ENCODE assay signal across 8 cellular contexts in the genomic region with DNA sequence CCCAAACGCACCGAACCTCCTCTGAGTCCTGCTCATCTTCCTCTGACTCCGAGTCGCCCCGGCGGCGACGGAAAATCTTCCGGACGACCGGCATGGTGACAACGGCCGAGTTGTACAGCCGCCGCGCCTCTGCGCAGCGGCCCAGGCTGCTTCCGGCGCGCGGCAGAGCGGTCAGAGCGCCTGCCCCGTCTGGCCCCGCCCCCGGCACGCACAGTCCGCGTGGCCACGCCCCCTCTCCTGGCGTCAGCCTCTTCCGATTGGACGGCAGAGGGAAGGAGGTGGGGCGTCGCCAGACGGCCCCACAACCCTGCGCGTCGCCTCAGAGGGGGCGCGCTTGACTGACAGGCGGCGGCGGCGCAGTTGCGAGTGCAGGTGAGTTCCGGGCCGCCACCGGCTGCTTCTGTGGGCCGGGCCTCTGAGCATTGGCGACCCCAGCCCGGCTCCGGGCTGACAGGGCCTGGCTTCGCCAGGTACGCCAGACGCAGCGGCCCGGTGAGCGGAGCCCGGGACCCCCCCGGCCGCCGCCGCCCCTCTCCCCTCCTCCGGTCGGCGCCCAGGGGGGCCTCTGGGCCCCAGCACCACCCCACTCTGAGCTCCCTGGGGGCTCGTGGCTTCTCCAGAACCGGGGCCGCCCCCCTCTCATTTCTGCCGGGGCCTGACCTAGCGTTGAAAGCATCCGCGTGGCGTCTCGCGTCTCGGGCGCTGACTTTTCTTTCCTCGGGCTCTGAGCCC. TPM values are rescaled to one million over a fixed set of nuclear protein-coding genes. Genes with fewer than 3 reads are reported as not detected.
A peak's percentile ranks its signal among the peaks of the same experiment; 100 is the strongest.
DNase-seq lines count a peak whose midpoint lies in the region; ATAC-seq and TF ChIP-seq lines count a peak whose summit lies in the region.

A gene with protein sequence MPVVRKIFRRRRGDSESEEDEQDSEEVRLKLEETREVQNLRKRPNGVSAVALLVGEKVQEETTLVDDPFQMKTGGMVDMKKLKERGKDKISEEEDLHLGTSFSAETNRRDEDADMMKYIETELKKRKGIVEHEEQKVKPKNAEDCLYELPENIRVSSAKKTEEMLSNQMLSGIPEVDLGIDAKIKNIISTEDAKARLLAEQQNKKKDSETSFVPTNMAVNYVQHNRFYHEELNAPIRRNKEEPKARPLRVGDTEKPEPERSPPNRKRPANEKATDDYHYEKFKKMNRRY (minus strand): TSS at position 148 of the 732 bp plus-strand sequence. CDS start 54 bp downstream, at position 94.
Gene USP20 (plus strand): TSS at position 331 of the 732 bp plus-strand sequence. CDS start 17,098 bp downstream, outside the sequence.

- H3K9me3 Mint-ChIP-seq in activated T-helper 17 cell treated with anti-CD3 and anti-CD28 coated beads, Interleukin-2, amount 50 U/mL, for 72 hours = no peaks in the 10 kb centered on the region
- H3K9me3 Mint-ChIP-seq in naive thymus-derived CD8-positive, alpha-beta T cell = no peaks in the 10 kb centered on the region
- H3K9me3 Mint-ChIP-seq in stimulated activated naive B cell treated with anti-CD40 and anti-IgM and Interleukin-4, amounts not matched to agents 10 μg/mL and 1 μg/mL and 100 μg/mL, for 72 hours = no peaks in the 10 kb centered on the region

- CTCF ChIA-PET in RWPE1 (lab: Yijun Ruan, JAX) = interaction anchor here (0.6 to 0.7 kb wide), 2 partner anchors 793 to 999 kb away, joined by 3 read pairs; no protein-coding TSS in a partner anchor

- H3K36me3 Mint-ChIP-seq in activated T-helper 17 cell treated with anti-CD3 and anti-CD28 coated beads, Interleukin-2, amount 50 U/mL, for 72 hours (ENCODE audit: low read depth) = peaks cover 77% of the 10 kb centered on the region
- H3K36me3 Mint-ChIP-seq in naive thymus-derived CD8-positive, alpha-beta T cell = peaks cover 0 to 51% (median 10%) of the 10 kb centered on the region in 3 donors
- H3K36me3 Mint-ChIP-seq in stimulated activated naive B cell treated with anti-CD40 and anti-IgM and Interleukin-4, amounts not matched to agents 10 μg/mL and 1 μg/mL and 100 μg/mL, for 72 hours = peaks cover 28 to 37% of the 10 kb centered on the region in 2 donors

- ATAC-seq in activated T-helper 17 cell treated with anti-CD3 and anti-CD28 coated beads, Interleukin-2, amount 50 U/mL, for 72 hours (replicated peaks) = peak; percentile 95
- peak; percentile 87 to 89 for ATAC-seq in naive thymus-derived CD8-positive, alpha-beta T cell
- peak; percentile 94 to 95 for ATAC-seq in stimulated activated naive B cell treated with anti-CD40 and anti-IgM and Interleukin-4, amounts not matched to agents 10 μg/mL and 1 μg/mL and 100 μg/mL, for 72 hours (replicated peaks)

- DNase-seq in Daoy (ENCODE audit: low read depth) (peak; percentile 99), H4 (ENCODE audit: low spot score) (peak; percentile 93), LoVo (ENCODE audit: low spot score) (peak; percentile 99), RWPE1 (ENCODE audit: low spot score) (peak; percentile 100), fibroblast of mammary gland (ENCODE audit: low read depth) (peak; percentile 88)
- DNase-seq in naive thymus-derived CD8-positive, alpha-beta T cell = peak; percentile 93 to 99 (median 98)
- peak; percentile 96 for DNase-seq in stimulated activated naive B cell treated with anti-CD40 and anti-IgM and Interleukin-4, amounts not matched to agents 10 μg/mL and 1 μg/mL and 100 μg/mL, for 72 hours

- POLR2A ChIA-PET in RWPE1 (lab: Yijun Ruan, JAX; ENCODE audit: low non-redundant PET) = interaction anchor here (0.6 to 1.1 kb wide), 2 partner anchors 10 to 211 kb away, joined by 3 to 4 read pairs; no protein-coding TSS in a partner anchor
- POLR2A ChIA-PET in naive thymus-derived CD8-positive, alpha-beta T cell (lab: Charles Lee) = interaction anchor here (0.8 to 12.9 kb wide), 16 partner anchors 10 to 252 kb away, joined by 3 to 166 read pairs (median 5); partner anchors contain the start of genes GPR107 and TOR1A

- peak within 1 kb of the TSS; percentile 96 for H3K4me3 Mint-ChIP-seq in activated T-helper 17 cell treated with anti-CD3 and anti-CD28 coated beads, Interleukin-2, amount 50 U/mL, for 72 hours
- H3K4me3 Mint-ChIP-seq in naive thymus-derived CD8-positive, alpha-beta T cell = peak within 1 kb of the TSS; percentile 95 to 100 (median 97)
- H3K4me3 Mint-ChIP-seq in stimulated activated naive B cell treated with anti-CD40 and anti-IgM and Interleukin-4, amounts not matched to agents 10 μg/mL and 1 μg/mL and 100 μg/mL, for 72 hours = peak within 1 kb of the TSS; percentile 88 to 94

- peaks cover 36% of the 10 kb centered on the region for H3K4me1 Mint-ChIP-seq in activated T-helper 17 cell treated with anti-CD3 and anti-CD28 coated beads, Interleukin-2, amount 50 U/mL, for 72 hours
- H3K4me1 Mint-ChIP-seq in naive thymus-derived CD8-positive, alpha-beta T cell = peaks cover 29 to 68% (median 63%) of the 10 kb centered on the region in 4 donors
- H3K4me1 Mint-ChIP-seq in stimulated activated naive B cell treated with anti-CD40 and anti-IgM and Interleukin-4, amounts not matched to agents 10 μg/mL and 1 μg/mL and 100 μg/mL, for 72 hours = peaks cover 32 to 48% of the 10 kb centered on the region in 2 donors

- TF ChIP-seq CTCF in RWPE1 (conservative IDR thresholded peaks at IDR 0.05; ENCODE audit: low read depth) (no peak), fibroblast of mammary gland (conservative IDR thresholded peaks at IDR 0.05; ENCODE audit: control insufficient read depth, insufficient read depth, low read depth, low read length) (no peak)

- peak within 1 kb of the TSS; percentile 92 for H3K27ac Mint-ChIP-seq in activated T-helper 17 cell treated with anti-CD3 and anti-CD28 coated beads, Interleukin-2, amount 50 U/mL, for 72 hours
- peak within 1 kb of the TSS; percentile 90 to 99 (median 99) for H3K27ac Mint-ChIP-seq in naive thymus-derived CD8-positive, alpha-beta T cell
- H3K27ac Mint-ChIP-seq in stimulated activated naive B cell treated with anti-CD40 and anti-IgM and Interleukin-4, amounts not matched to agents 10 μg/mL and 1 μg/mL and 100 μg/mL, for 72 hours = peak within 1 kb of the TSS; percentile 97

- no peaks in the 10 kb centered on the region for H3K27me3 Mint-ChIP-seq in activated T-helper 17 cell treated with anti-CD3 and anti-CD28 coated beads, Interleukin-2, amount 50 U/mL, for 72 hours
- H3K27me3 Mint-ChIP-seq in naive thymus-derived CD8-positive, alpha-beta T cell = no peaks in the 10 kb centered on the region
- no peaks in the 10 kb centered on the region for H3K27me3 Mint-ChIP-seq in stimulated activated naive B cell treated with anti-CD40 and anti-IgM and Interleukin-4, amounts not matched to agents 10 μg/mL and 1 μg/mL and 100 μg/mL, for 72 hours

- H3K27ac ChIP-seq in RWPE1 = peak within 1 kb of the TSS; percentile 73

- peak within 1 kb of the TSS; percentile 96 for H3K4me3 ChIP-seq in fibroblast of mammary gland (ENCODE audit: control insufficient read depth, low read depth, low read length)

RNA-seq across cellular contexts. Expression of the first gene that starts in this region (rescaled TPM):
- 127 and 128 TPM in 2 replicates for total RNA-seq in Daoy (2014; rRNA removed; shearing (Covaris generic))
- total RNA-seq in H4 (2014; rRNA removed; shearing (Covaris generic)) = 52.7 and 58.8 TPM in 2 replicates
- 10 to 100 TPM; 23.4 to 73.3 TPM for total RNA-seq in activated T-helper 17 cell treated with anti-CD3 and anti-CD28 coated beads, Interleukin-2, amount 50 U/mL, for 72 hours
- 100 to 1,000 TPM in 1 of 2 experiments, 10 to 100 TPM in 1; 98.7 to 104 TPM for total RNA-seq in naive thymus-derived CD8-positive, alpha-beta T cell
- polyA plus RNA-seq in naive thymus-derived CD8-positive, alpha-beta T cell = 100 to 1,000 TPM; 191 to 242 (median 222) TPM

RNA-seq across cellular contexts. Expression of gene USP20, which starts in this region (rescaled TPM):
- total RNA-seq in Daoy (2014; rRNA removed; shearing (Covaris generic)) = 5.5 and 9.1 TPM in 2 replicates
- 2.6 and 2.8 TPM in 2 replicates for total RNA-seq in H4 (2014; rRNA removed; shearing (Covaris generic))
- 10 to 100 TPM; 50.1 to 52.5 TPM for total RNA-seq in activated T-helper 17 cell treated with anti-CD3 and anti-CD28 coated beads, Interleukin-2, amount 50 U/mL, for 72 hours
- 100 to 1,000 TPM; 117 to 124 TPM for total RNA-seq in naive thymus-derived CD8-positive, alpha-beta T cell
- polyA plus RNA-seq in naive thymus-derived CD8-positive, alpha-beta T cell = 10 to 100 TPM; 37.1 to 76.4 (median 49.4) TPM

Comparison
In these comparisons a context has a peak if more than half of its experiments do, and no peak if none do; other contexts are left out.
1. Peak in every context shown above with its lines: DNase-seq, ATAC-seq, H3K4me3 ChIP-seq and H3K27ac ChIP-seq.